ENCODE assay signal across 15 cellular contexts in genomic region chr5:65478336-65478735, GRCh38.
"Had no signal": no experiment of that assay in that cellular context is flagged by ENCODE, and none has a peak within 500 bp of the region (broad histone marks: within the 10 kb centered on the region; RNA-seq: fewer than 3 reads in every experiment).

No MANE protein-coding gene starts in this region.

- H3K4me3 ChIP-seq: gastroesophageal sphincter, right atrium auricular region had no signal

- H3K27ac ChIP-seq: gastroesophageal sphincter, right atrium auricular region had no signal

- H3K36me3 ChIP-seq: gastroesophageal sphincter, right atrium auricular region had no signal

- DNase-seq: activated CD4-positive, alpha-beta T cell treated with anti-CD3 and anti-CD28 coated beads, Interleukin-2, amount 50 U/mL, for 4 hours; activated CD4-positive, CD25-positive, alpha-beta regulatory T cell treated with anti-CD3 and anti-CD28 coated beads, Interleukin-2, amount 50 U/mL, for 72 hours; activated CD8-positive, alpha-beta memory T cell treated with anti-CD3 and anti-CD28 coated beads, Interleukin-2, amount 10 ng/mL, durations not matched to agents 7 days and 5 days; activated effector memory CD4-positive, alpha-beta T cell treated with anti-CD3 and anti-CD28 coated beads, Interleukin-2, amount 50 U/mL, for 16 hours; activated T-cell treated with anti-CD3 and anti-CD28 coated beads, Interleukin-2, amount 50 U/mL, for 24 hours; anterior cingulate cortex; midbrain; naive B cell; stimulated activated CD4-positive, alpha-beta T cell treated with anti-CD3 and anti-CD28 coated beads, Interleukin-12 subunit alpha, Interleukin-12 subunit beta, amount 100 ng/mL, for 4 hours; stimulated activated naive CD4-positive, alpha-beta T cell; substantia nigra; T-helper 9 cell had no signal

- ATAC-seq: activated CD8-positive, alpha-beta memory T cell treated with anti-CD3 and anti-CD28 coated beads, Interleukin-2, amount 10 ng/mL, durations not matched to agents 7 days and 5 days; activated naive CD4-positive, alpha-beta T cell treated with anti-CD3 and anti-CD28 coated beads, Interleukin-2, amount 50 U/mL, for 72 hours; gastroesophageal sphincter had no signal

- H3K9me3 ChIP-seq: gastroesophageal sphincter, right atrium auricular region had no signal

- H3K27me3 ChIP-seq: gastroesophageal sphincter, right atrium auricular region had no signal
